In genomic region chr13:33642374-33643065, GRCh38 we compare ENCODE assay signal across 1 cellular context.
TF ChIP-seq lines count a peak whose summit lies in the region.

No MANE protein-coding gene starts in this region.

TF ChIP-seq in HepG2, 621 proteins besides CTCF, POLR2A, EP300 and RAD21 (continued from another document and continues in another):
- no peak for TF ChIP-seq ZHX2 (IDR thresholded peaks at IDR 0.05; ENCODE audit: low read depth)
- TF ChIP-seq ZHX2 (CRISPR knock-in tag; IDR thresholded peaks at IDR 0.05; ENCODE audit: borderline replicate concordance): no peak
- peak; percentile 62; the same call in 1 of the 2 replicates for TF ChIP-seq KDM4B (CRISPR knock-in tag; IDR thresholded peaks at IDR 0.05)
- TF ChIP-seq, protein P1, sequence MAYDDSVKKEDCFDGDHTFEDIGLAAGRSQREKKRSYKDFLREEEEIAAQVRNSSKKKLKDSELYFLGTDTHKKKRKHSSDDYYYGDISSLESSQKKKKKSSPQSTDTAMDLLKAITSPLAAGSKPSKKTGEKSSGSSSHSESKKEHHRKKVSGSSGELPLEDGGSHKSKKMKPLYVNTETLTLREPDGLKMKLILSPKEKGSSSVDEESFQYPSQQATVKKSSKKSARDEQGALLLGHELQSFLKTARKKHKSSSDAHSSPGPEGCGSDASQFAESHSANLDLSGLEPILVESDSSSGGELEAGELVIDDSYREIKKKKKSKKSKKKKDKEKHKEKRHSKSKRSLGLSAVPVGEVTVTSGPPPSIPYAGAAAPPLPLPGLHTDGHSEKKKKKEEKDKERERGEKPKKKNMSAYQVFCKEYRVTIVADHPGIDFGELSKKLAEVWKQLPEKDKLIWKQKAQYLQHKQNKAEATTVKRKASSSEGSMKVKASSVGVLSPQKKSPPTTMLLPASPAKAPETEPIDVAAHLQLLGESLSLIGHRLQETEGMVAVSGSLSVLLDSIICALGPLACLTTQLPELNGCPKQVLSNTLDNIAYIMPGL (CRISPR knock-in tag; IDR thresholded peaks at IDR 0.05; ENCODE audit: borderline replicate concordance in 1 of 2, low read depth in 1 of 2): peak in 1 of 2 experiments; percentile 20; a peak in 2 of 4 replicates
- peak; percentile 76; the same call in 1 of the 2 replicates for TF ChIP-seq ZSCAN9 (CRISPR knock-in tag; IDR thresholded peaks at IDR 0.05; ENCODE audit: borderline replicate concordance)
- peak; percentile 89 for TF ChIP-seq NFKBIZ (CRISPR knock-in tag; IDR thresholded peaks at IDR 0.05)
- no peak for TF ChIP-seq SRSF9 (IDR thresholded peaks at IDR 0.05; ENCODE audit: borderline replicate concordance, insufficient read depth, low read depth, low read length, poor library complexity, severe bottlenecking)
- TF ChIP-seq ZNF432 (CRISPR knock-in tag; IDR thresholded peaks at IDR 0.05; ENCODE audit: borderline replicate concordance): no peak
- no peak for TF ChIP-seq SOX6 (IDR thresholded peaks at IDR 0.05)
- TF ChIP-seq SOX6 (CRISPR knock-in tag; IDR thresholded peaks at IDR 0.05): peak; percentile 97
- no peak for TF ChIP-seq NPAS2 (CRISPR knock-in tag; IDR thresholded peaks at IDR 0.05; ENCODE audit: borderline replicate concordance)
- TF ChIP-seq FOXK1 (CRISPR knock-in tag; IDR thresholded peaks at IDR 0.05; ENCODE audit: borderline replicate concordance, low read depth): peak; percentile 91; the same call in 1 of the 2 replicates
- TF ChIP-seq KLF16 (CRISPR knock-in tag; IDR thresholded peaks at IDR 0.05): peak in 1 of 2 experiments; percentile 94; a peak in 2 of 4 replicates
- no peak for TF ChIP-seq U2AF2 (IDR thresholded peaks at IDR 0.05; ENCODE audit: low read depth, low read length)
- TF ChIP-seq, protein P2, sequence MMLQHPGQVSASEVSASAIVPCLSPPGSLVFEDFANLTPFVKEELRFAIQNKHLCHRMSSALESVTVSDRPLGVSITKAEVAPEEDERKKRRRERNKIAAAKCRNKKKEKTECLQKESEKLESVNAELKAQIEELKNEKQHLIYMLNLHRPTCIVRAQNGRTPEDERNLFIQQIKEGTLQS (CRISPR knock-in tag; IDR thresholded peaks at IDR 0.05): peak; percentile 50; the same call in 1 of the 2 replicates
- TF ChIP-seq SCMH1 (CRISPR knock-in tag; IDR thresholded peaks at IDR 0.05; ENCODE audit: borderline replicate concordance): no peak
- no peak for TF ChIP-seq ZNF333 (CRISPR knock-in tag; IDR thresholded peaks at IDR 0.05; ENCODE audit: borderline replicate concordance)
- peak; percentile 55; the same call in 1 of the 2 replicates for TF ChIP-seq ZNF646 (CRISPR knock-in tag; IDR thresholded peaks at IDR 0.05)
- TF ChIP-seq ZNF781 (CRISPR knock-in tag; IDR thresholded peaks at IDR 0.05; ENCODE audit: borderline replicate concordance, not compliant biosample characterization): no peak
- TF ChIP-seq PBX2 (CRISPR knock-in tag; IDR thresholded peaks at IDR 0.05): no peak
- TF ChIP-seq, protein P3, sequence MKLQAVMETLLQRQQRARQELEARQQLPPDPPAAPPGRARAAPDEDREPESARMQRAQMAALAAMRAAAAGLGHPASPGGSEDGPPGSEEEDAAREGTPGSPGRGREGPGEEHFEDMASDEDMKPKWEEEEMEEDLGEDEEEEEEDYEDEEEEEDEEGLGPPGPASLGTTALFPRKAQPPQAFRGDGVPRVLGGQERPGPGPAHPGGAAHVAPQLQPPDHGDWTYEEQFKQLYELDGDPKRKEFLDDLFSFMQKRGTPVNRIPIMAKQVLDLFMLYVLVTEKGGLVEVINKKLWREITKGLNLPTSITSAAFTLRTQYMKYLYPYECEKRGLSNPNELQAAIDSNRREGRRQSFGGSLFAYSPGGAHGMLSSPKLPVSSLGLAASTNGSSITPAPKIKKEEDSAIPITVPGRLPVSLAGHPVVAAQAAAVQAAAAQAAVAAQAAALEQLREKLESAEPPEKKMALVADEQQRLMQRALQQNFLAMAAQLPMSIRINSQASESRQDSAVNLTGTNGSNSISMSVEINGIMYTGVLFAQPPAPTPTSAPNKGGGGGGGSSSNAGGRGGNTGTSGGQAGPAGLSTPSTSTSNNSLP (IDR thresholded peaks at IDR 0.05; ENCODE audit: low read depth, low read length): peak; percentile 96
- peak; percentile 39; the same call in 1 of the 2 replicates for TF ChIP-seq SMAD3 (CRISPR knock-in tag; IDR thresholded peaks at IDR 0.05)
- TF ChIP-seq ZNF614 (CRISPR knock-in tag; IDR thresholded peaks at IDR 0.05; ENCODE audit: borderline replicate concordance): peak; percentile 66; the same call in 1 of the 2 replicates
- no peak for TF ChIP-seq ZNF296 (CRISPR knock-in tag; conservative IDR thresholded peaks at IDR 0.05)
- TF ChIP-seq, protein P4, sequence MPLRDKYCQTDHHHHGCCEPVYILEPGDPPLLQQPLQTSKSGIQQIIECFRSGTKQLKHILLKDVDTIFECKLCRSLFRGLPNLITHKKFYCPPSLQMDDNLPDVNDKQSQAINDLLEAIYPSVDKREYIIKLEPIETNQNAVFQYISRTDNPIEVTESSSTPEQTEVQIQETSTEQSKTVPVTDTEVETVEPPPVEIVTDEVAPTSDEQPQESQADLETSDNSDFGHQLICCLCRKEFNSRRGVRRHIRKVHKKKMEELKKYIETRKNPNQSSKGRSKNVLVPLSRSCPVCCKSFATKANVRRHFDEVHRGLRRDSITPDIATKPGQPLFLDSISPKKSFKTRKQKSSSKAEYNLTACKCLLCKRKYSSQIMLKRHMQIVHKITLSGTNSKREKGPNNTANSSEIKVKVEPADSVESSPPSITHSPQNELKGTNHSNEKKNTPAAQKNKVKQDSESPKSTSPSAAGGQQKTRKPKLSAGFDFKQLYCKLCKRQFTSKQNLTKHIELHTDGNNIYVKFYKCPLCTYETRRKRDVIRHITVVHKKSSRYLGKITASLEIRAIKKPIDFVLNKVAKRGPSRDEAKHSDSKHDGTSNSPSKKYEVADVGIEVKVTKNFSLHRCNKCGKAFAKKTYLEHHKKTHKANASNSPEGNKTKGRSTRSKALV (CRISPR knock-in tag; IDR thresholded peaks at IDR 0.05): no peak
- TF ChIP-seq ZNF616 (CRISPR knock-in tag; IDR thresholded peaks at IDR 0.05; ENCODE audit: low read depth): no peak
- TF ChIP-seq HMG20A (CRISPR knock-in tag; IDR thresholded peaks at IDR 0.05; ENCODE audit: borderline replicate concordance): peak; percentile 88
- TF ChIP-seq, protein P5, sequence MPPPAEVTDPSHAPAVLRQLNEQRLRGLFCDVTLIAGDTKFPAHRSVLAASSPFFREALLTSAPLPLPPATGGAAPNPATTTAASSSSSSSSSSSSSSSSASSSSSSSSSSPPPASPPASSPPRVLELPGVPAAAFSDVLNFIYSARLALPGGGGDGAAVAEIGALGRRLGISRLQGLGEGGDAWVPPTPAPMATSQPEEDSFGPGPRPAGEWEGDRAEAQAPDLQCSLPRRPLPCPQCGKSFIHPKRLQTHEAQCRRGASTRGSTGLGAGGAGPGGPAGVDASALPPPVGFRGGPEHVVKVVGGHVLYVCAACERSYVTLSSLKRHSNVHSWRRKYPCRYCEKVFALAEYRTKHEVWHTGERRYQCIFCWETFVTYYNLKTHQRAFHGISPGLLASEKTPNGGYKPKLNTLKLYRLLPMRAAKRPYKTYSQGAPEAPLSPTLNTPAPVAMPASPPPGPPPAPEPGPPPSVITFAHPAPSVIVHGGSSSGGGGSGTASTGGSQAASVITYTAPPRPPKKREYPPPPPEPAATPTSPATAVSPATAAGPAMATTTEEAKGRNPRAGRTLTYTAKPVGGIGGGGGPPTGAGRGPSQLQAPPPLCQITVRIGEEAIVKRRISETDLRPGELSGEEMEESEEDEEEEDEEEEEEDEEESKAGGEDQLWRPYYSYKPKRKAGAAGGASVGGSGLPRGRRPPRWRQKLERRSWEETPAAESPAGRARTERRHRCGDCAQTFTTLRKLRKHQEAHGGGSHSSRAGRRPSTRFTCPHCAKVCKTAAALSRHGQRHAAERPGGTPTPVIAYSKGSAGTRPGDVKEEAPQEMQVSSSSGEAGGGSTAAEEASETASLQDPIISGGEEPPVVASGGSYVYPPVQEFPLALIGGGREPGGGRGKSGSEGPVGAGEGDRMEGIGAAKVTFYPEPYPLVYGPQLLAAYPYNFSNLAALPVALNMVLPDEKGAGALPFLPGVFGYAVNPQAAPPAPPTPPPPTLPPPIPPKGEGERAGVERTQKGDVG (CRISPR knock-in tag; IDR thresholded peaks at IDR 0.05; ENCODE audit: borderline replicate concordance): 0 out of 2 replicates have a peak, but pooled peaks have one; percentile 29
- TF ChIP-seq ZNF570 (CRISPR knock-in tag; IDR thresholded peaks at IDR 0.05; ENCODE audit: borderline replicate concordance): no peak
- no peak for TF ChIP-seq NONO (IDR thresholded peaks at IDR 0.05)
- TF ChIP-seq NONO (CRISPR knock-in tag; conservative IDR thresholded peaks at IDR 0.05): peak; percentile 62; the same call in 1 of the 2 replicates
- TF ChIP-seq ZNF253 (CRISPR knock-in tag; IDR thresholded peaks at IDR 0.05; ENCODE audit: borderline replicate concordance): no peak
- no peak for TF ChIP-seq TAF15 (IDR thresholded peaks at IDR 0.05; ENCODE audit: low read depth, low read length, poor library complexity, severe bottlenecking)
- TF ChIP-seq PCBP2 (optimal IDR thresholded peaks at IDR 0.05; ENCODE audit: low read depth, low read length, poor library complexity, severe bottlenecking): no peak
